In genomic region chr17:74528491-74529199, GRCh38 we compare ENCODE assay signal across 1 cellular context.
TF ChIP-seq lines count a peak whose summit lies in the region.

No MANE protein-coding gene starts in this region.

TF ChIP-seq in WTC11, 78 proteins besides CTCF, POLR2A, EP300 and RAD21 (continued from another document):
- TF ChIP-seq ZNF416 (CRISPR knock-in tag; IDR thresholded peaks at IDR 0.05) (no peak), OVOL2 (CRISPR knock-in tag; IDR thresholded peaks at IDR 0.05; ENCODE audit: borderline replicate concordance) (no peak)
